In genomic region chr6:30304002-30304401, GRCh38 we compare ENCODE assay signal across 21 cellular contexts.
"Had no signal": no experiment of that assay in that cellular context is flagged by ENCODE, and none has a peak within 500 bp of the region (broad histone marks: within the 10 kb centered on the region; RNA-seq: fewer than 3 reads in every experiment).

No MANE protein-coding gene starts in this region.

- H2AFZ ChIP-seq: hepatocyte, neural progenitor cell had no signal

- H3K4me1 Mint-ChIP-seq: endodermal cell, neural progenitor cell had no signal

- H3K4me3 Mint-ChIP-seq: endodermal cell, naive B cell, neural progenitor cell, type B pancreatic cell had no signal

- H3K4me1 ChIP-seq: colonic mucosa, foreskin keratinocyte, neural progenitor cell, right atrium auricular region, sigmoid colon, suprapubic skin, thyroid gland had no signal

- ATAC-seq: foreskin keratinocyte, left colon had no signal

- DNase-seq: colonic mucosa; dermis blood vessel endothelial cell; endodermal cell; erythroblast; foreskin keratinocyte; left colon; mesendoderm; naive B cell; nucleus accumbens; ovary; sigmoid colon; stimulated activated CD4-positive, alpha-beta T cell treated with anti-CD3 and anti-CD28 coated beads, Interleukin-2, amount 100 ng/mL, for 24 hours; stimulated activated CD4-positive, alpha-beta T cell treated with anti-CD3 and anti-CD28 coated beads, Interleukin-4, amount 100 ng/mL, for 4 hours; stimulated activated naive CD4-positive, alpha-beta T cell; thyroid gland had no signal

- H3K27ac Mint-ChIP-seq: endodermal cell, neural progenitor cell, type B pancreatic cell had no signal

- H3K27me3 ChIP-seq: colonic mucosa, foreskin keratinocyte, hepatocyte, neural progenitor cell, ovary, right atrium auricular region, sigmoid colon, suprapubic skin, thyroid gland had no signal

- H3K9me3 Mint-ChIP-seq: naive B cell had no signal

- H3K36me3 ChIP-seq: ovary, right atrium auricular region, thyroid gland had no signal

- H3K27me3 Mint-ChIP-seq: naive B cell, type B pancreatic cell had no signal

- H3K9me3 ChIP-seq: colonic mucosa, ovary, right atrium auricular region, sigmoid colon, suprapubic skin, thyroid gland had no signal

- H3K27ac ChIP-seq: colonic mucosa, foreskin keratinocyte, hepatocyte, neural progenitor cell, ovary, right atrium auricular region, sigmoid colon, skin epidermis, suprapubic skin, thyroid gland had no signal

- H3K4me2 ChIP-seq: hepatocyte, neural progenitor cell had no signal

- H3K4me3 ChIP-seq: colonic mucosa, hepatocyte, neural progenitor cell, ovary, right atrium auricular region, sigmoid colon, skin epidermis, suprapubic skin, thyroid gland had no signal
